Comparison of ENCODE assay signal across 16 cellular contexts in genomic region chr7:46549892-46550639, GRCh38.
"Had no signal": no experiment of that assay in that cellular context is flagged by ENCODE, and none has a peak within 500 bp of the region (broad histone marks: within the 10 kb centered on the region; RNA-seq: fewer than 3 reads in every experiment).

No MANE protein-coding gene starts in this region.

- H3K27ac ChIP-seq: adrenal gland, neutrophil had no signal

- H3K9me3 ChIP-seq: adrenal gland, mucosa of descending colon, neutrophil had no signal

- H3K27ac Mint-ChIP-seq: activated CD4-positive, alpha-beta memory T cell treated with anti-CD3 and anti-CD28 coated beads, Interleukin-2, amount 10 ng/mL, durations not matched to agents 7 days and 5 days; activated naive CD4-positive, alpha-beta T cell treated with anti-CD3 and anti-CD28 coated beads, Interleukin-2, amount 50 U/mL, for 24 hours; activated T-cell treated with anti-CD3 and anti-CD28 coated beads, Interleukin-2, amount 50 U/mL, for 24 hours; immature natural killer cell; naive thymus-derived CD4-positive, alpha-beta T cell had no signal

- H3K4me3 ChIP-seq: adrenal gland, mucosa of descending colon had no signal

- ATAC-seq: left cardiac atrium; naive thymus-derived CD4-positive, alpha-beta T cell; right cardiac atrium; stimulated activated naive CD8-positive, alpha-beta T cell treated with anti-CD3 and anti-CD28 coated beads, Interleukin-15, Interleukin-2, amounts not matched to agents 100 U/mL and 50 U/mL, for 24 hours had no signal

- H3K4me1 Mint-ChIP-seq: activated CD4-positive, alpha-beta memory T cell treated with anti-CD3 and anti-CD28 coated beads, Interleukin-2, amount 10 ng/mL, durations not matched to agents 7 days and 5 days; activated naive CD4-positive, alpha-beta T cell treated with anti-CD3 and anti-CD28 coated beads, Interleukin-2, amount 50 U/mL, for 24 hours; immature natural killer cell; naive thymus-derived CD4-positive, alpha-beta T cell had no signal

- H3K4me3 Mint-ChIP-seq: activated CD4-positive, alpha-beta memory T cell treated with anti-CD3 and anti-CD28 coated beads, Interleukin-2, amount 10 ng/mL, durations not matched to agents 7 days and 5 days; activated naive CD4-positive, alpha-beta T cell treated with anti-CD3 and anti-CD28 coated beads, Interleukin-2, amount 50 U/mL, for 24 hours; activated T-cell treated with anti-CD3 and anti-CD28 coated beads, Interleukin-2, amount 50 U/mL, for 24 hours; immature natural killer cell; naive thymus-derived CD4-positive, alpha-beta T cell had no signal

- H3K27me3 ChIP-seq: adrenal gland, neutrophil had no signal

- H3K36me3 Mint-ChIP-seq: activated naive CD4-positive, alpha-beta T cell treated with anti-CD3 and anti-CD28 coated beads, Interleukin-2, amount 50 U/mL, for 24 hours; immature natural killer cell; naive thymus-derived CD4-positive, alpha-beta T cell had no signal

- DNase-seq: activated CD4-positive, alpha-beta memory T cell treated with anti-CD3 and anti-CD28 coated beads, Interleukin-2, amount 10 ng/mL, durations not matched to agents 7 days and 5 days; activated CD4-positive, alpha-beta T cell treated with anti-CD3 and anti-CD28 coated beads for 4 hours; activated T-cell treated with anti-CD3 and anti-CD28 coated beads, Interleukin-2, amount 50 U/mL, for 24 hours; adrenal gland; head of caudate nucleus; immature natural killer cell; left cardiac atrium; mucosa of descending colon; naive thymus-derived CD4-positive, alpha-beta T cell; posterior cingulate gyrus; right cardiac atrium; stimulated activated naive CD8-positive, alpha-beta T cell treated with anti-CD3 and anti-CD28 coated beads, Interleukin-15, Interleukin-2, amounts not matched to agents 100 U/mL and 50 U/mL, for 24 hours; T-helper 2 cell; trophoblast cell had no signal

- H3K27me3 Mint-ChIP-seq: activated CD4-positive, alpha-beta memory T cell treated with anti-CD3 and anti-CD28 coated beads, Interleukin-2, amount 10 ng/mL, durations not matched to agents 7 days and 5 days; activated naive CD4-positive, alpha-beta T cell treated with anti-CD3 and anti-CD28 coated beads, Interleukin-2, amount 50 U/mL, for 24 hours; activated T-cell treated with anti-CD3 and anti-CD28 coated beads, Interleukin-2, amount 50 U/mL, for 24 hours; naive thymus-derived CD4-positive, alpha-beta T cell had no signal

- H3K36me3 ChIP-seq: adrenal gland, neutrophil had no signal

- H3K4me1 ChIP-seq: adrenal gland had no signal
